8 cellular contexts compared by ENCODE assay signal in the genomic region with DNA sequence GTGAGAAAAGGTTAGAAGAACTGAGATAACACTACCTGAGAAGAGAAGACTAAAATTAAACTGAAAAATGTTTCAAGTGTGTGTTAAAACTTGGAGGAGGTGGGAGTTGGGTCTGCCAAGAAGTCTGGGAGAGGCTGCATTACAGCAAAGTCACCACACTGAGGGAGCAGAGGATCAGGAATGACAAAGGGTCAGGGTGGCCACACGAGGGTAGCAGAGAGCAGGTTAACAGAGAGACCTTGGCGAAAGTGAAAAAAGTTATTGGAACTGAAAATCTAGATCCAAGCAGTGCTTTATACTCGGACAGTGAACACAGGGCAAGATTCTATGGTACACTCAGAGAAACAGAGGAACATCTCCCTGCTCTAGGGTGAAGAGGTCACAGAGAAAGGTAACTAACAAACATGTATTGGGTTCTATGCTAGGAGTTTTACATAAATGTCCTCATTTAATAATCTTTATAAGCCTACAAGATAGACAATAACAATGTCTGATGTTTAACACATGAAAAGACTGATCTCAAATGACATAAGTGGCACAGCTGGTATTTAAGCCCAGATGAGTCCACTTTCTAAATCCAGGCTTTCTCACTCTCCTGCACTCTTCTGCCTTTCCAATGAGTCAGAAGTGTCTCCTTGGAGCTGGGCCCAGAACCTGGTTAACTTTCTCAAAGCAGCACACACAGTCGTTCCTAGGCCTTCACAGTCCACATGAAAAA. TPM values are rescaled to one million over a fixed set of nuclear protein-coding genes. Genes with fewer than 3 reads are reported as not detected.
A peak's percentile ranks its signal among the peaks of the same experiment; 100 is the strongest.
DNase-seq lines count a peak whose midpoint lies in the region; ATAC-seq and TF ChIP-seq lines count a peak whose summit lies in the region.

No MANE protein-coding gene starts in this region.

- no peak overlapping the region for H3K27ac ChIP-seq in CD4-positive, CD25-positive, alpha-beta regulatory T cell (ENCODE audit: insufficient read depth, low read length, poor library complexity, severe bottlenecking)
- no peak overlapping the region for H3K27ac ChIP-seq in coronary artery
- no peak overlapping the region for H3K27ac ChIP-seq in lower lobe of right lung

- H3K27me3 Mint-ChIP-seq in CD4-positive, CD25-positive, alpha-beta regulatory T cell: peaks cover 20% of the 10 kb centered on the region

- peak; percentile 77 to 78 for ATAC-seq in CD4-positive, CD25-positive, alpha-beta regulatory T cell (ENCODE audit: low read depth in 2 of 2)
- ATAC-seq in HG03342 (IDR thresholded peaks at IDR 0.05; ENCODE audit: unreplicated experiment) (peak; percentile 98), lower lobe of right lung (peak; percentile 95 to 97)

- peak; percentile 27 to 50 (median 32) for DNase-seq in CD4-positive, CD25-positive, alpha-beta regulatory T cell
- DNase-seq in GM19238 (ENCODE audit: insufficient read length, low spot score): peak; percentile 43
- DNase-seq in NCI-H510A treated with DMSO at 0.1 percent for 48 hours (lab: John Stamatoyannopoulos, UW): peak; percentile 91
- peak; percentile 50 to 53 for DNase-seq in activated CD4-positive, alpha-beta T cell treated with anti-CD3 and anti-CD28 coated beads for 4 hours
- no peak for DNase-seq in coronary artery (ENCODE audit: low spot score)
- peak; percentile 64 for DNase-seq in lower lobe of right lung
- DNase-seq in stimulated activated CD4-positive, alpha-beta T cell treated with anti-CD3 and anti-CD28 coated beads, TNF-alpha, amount 100 ng/mL, for 4 hours (ENCODE audit: low read depth in 3 of 3): peak; percentile 12 to 35 (median 30)

- no peak overlapping the region for H3K4me3 ChIP-seq in CD4-positive, CD25-positive, alpha-beta regulatory T cell (ENCODE audit: low read depth, low read length)
- H3K4me3 ChIP-seq in coronary artery: no peak overlapping the region
- no peak overlapping the region for H3K4me3 ChIP-seq in lower lobe of right lung

- H3K27me3 ChIP-seq in CD4-positive, CD25-positive, alpha-beta regulatory T cell (ENCODE audit: control insufficient read depth, insufficient read depth, low read length): peaks cover 24% of the 10 kb centered on the region
- H3K27me3 ChIP-seq in lower lobe of right lung (ENCODE audit: low read depth): no peaks in the 10 kb centered on the region

- peaks cover 0 to 4% (median 0%) of the 10 kb centered on the region in 7 donors for H3K9me3 Mint-ChIP-seq in CD4-positive, CD25-positive, alpha-beta regulatory T cell

- no peak overlapping the region for H3K27ac Mint-ChIP-seq in CD4-positive, CD25-positive, alpha-beta regulatory T cell

- no peaks in the 10 kb centered on the region for H3K4me1 ChIP-seq in CD4-positive, CD25-positive, alpha-beta regulatory T cell (ENCODE audit: control insufficient read depth, insufficient read depth, low read length, poor library complexity, severe bottlenecking)
- H3K4me1 ChIP-seq in lower lobe of right lung: peaks cover 5% of the 10 kb centered on the region

- H3K4me1 Mint-ChIP-seq in CD4-positive, CD25-positive, alpha-beta regulatory T cell: peaks cover 0 to 5% (median 1%) of the 10 kb centered on the region in 4 donors

- no peaks in the 10 kb centered on the region for H3K36me3 Mint-ChIP-seq in CD4-positive, CD25-positive, alpha-beta regulatory T cell

- H3K36me3 ChIP-seq in CD4-positive, CD25-positive, alpha-beta regulatory T cell (ENCODE audit: control insufficient read depth, insufficient read depth, low read length): no peaks in the 10 kb centered on the region
- no peaks in the 10 kb centered on the region for H3K36me3 ChIP-seq in lower lobe of right lung

- peak; percentile 89 for TF ChIP-seq CTCF in coronary artery (IDR thresholded peaks at IDR 0.05)
- TF ChIP-seq CTCF in lower lobe of right lung (IDR thresholded peaks at IDR 0.05): peak; percentile 90

- intact Hi-C loops in lower lobe of right lung (cut with DNase I): no loop called here

- no peak overlapping the region for H3K4me3 Mint-ChIP-seq in CD4-positive, CD25-positive, alpha-beta regulatory T cell

- no peaks in the 10 kb centered on the region for H3K9me3 ChIP-seq in CD4-positive, CD25-positive, alpha-beta regulatory T cell (ENCODE audit: control insufficient read depth in 2 of 2, low read length in 2 of 2)
- no peaks in the 10 kb centered on the region for H3K9me3 ChIP-seq in lower lobe of right lung

RNA-seq across cellular contexts. Expression of a gene that starts 10.3 kb away (rescaled TPM):
- total RNA-seq in CD4-positive, CD25-positive, alpha-beta regulatory T cell: not detected
- polyA plus RNA-seq in CD4-positive, CD25-positive, alpha-beta regulatory T cell: not detected
- total RNA-seq in lower lobe of right lung: 8.8 TPM

RNA-seq across cellular contexts. Expression of a gene that starts 43.5 kb away (rescaled TPM):
- total RNA-seq in CD4-positive, CD25-positive, alpha-beta regulatory T cell: not detected
- not detected for polyA plus RNA-seq in CD4-positive, CD25-positive, alpha-beta regulatory T cell
- total RNA-seq in lower lobe of right lung: 30.4 TPM

Comparison
In these comparisons a context has a peak if more than half of its experiments do, and no peak if none do; other contexts are left out.
1. RNA of a gene that starts 43.5 kb away (total RNA-seq): 30.4 TPM in lower lobe of right lung (single experiment); not detected in CD4-positive, CD25-positive, alpha-beta regulatory T cell (single experiment); every median in the first group is over 10 times any median in the second.
2. Peak in every context shown above with its lines, with median percentiles within 50 percentile points of each other: ATAC-seq.